Comparison of ENCODE assay signal across 8 cellular contexts in the genomic region with DNA sequence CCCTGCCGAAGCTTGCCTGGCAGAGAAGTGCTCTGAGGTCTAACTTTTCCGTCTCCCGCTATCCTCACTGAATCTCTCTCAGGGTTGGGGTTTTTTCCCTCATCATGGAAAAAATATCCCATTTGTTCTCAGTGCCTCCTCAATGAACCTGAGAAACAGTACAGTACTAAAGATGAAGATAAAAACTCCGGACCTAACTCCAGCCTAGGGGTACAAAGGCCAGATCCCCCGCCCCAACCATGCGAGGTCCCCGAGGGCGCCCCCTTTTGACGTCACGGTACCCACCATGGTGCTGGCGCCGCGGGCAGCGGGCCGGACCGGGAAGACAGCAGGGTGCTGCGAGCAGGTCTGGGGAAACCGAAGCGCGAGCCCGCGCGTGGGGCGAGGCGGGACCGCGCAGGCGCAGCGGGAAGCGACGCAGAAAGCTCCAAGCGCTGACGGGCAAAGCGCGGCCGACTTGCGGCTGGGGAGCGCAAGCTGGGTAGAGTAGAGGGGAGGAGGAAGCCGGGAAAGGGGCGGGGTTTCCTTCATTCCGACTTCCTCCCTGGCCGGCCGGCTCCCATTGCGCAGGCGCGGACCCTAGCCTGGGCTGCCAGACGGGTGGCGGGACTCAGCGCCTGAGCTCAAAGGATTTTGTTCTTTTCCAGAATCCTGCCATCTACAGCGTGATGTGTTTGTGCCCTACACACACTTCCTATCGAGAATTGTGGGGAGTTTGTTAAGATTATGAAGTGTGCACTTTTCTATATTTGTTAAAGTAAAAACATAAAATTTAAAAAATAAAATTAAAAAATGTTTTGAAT. TPM values are rescaled to one million over a fixed set of nuclear protein-coding genes. Genes with fewer than 3 reads are reported as not detected.
A peak's percentile ranks its signal among the peaks of the same experiment; 100 is the strongest.
DNase-seq lines count a peak whose midpoint lies in the region; ATAC-seq, FAIRE-seq and TF ChIP-seq lines count a peak whose summit lies in the region.

LSM2 (minus strand) TSS at position 497 of the 803 bp plus-strand sequence; CDS start at position 288, 209 bp downstream.

- peak; percentile 98 for DNase-seq in NCI-H2171 treated with DMSO at 0.1 percent for 48 hours (lab: John Stamatoyannopoulos, UW)
- DNase-seq in breast epithelium (ENCODE audit: low spot score in 2 of 2) = peak; percentile 96 to 97
- DNase-seq in iPS-NIHi11 (ENCODE audit: low spot score) = peak; percentile 99
- peak; percentile 99 for DNase-seq in small intestine

- H3K79me2 ChIP-seq in ACC112 (ENCODE audit: control insufficient read depth, insufficient read depth, low read length, unreplicated experiment) = peaks cover 20% of the 10 kb centered on the region

- TF ChIP-seq POLR2A in breast epithelium (IDR thresholded peaks at IDR 0.05) = peak; percentile 45

- 0% methylated on average over 48 to 51 of the region's 51 CpGs for WGBS in small intestine, 3 donors

- peak within 1 kb of the TSS; percentile 89 for H3K4me3 ChIP-seq in ACC112 (ENCODE audit: low read depth, low read length)
- peak within 1 kb of the TSS; percentile 60 to 92 (median 71) for H3K4me3 ChIP-seq in breast epithelium
- peak within 1 kb of the TSS; percentile 80 to 84 for H3K4me3 ChIP-seq in small intestine (ENCODE audit: low read depth in 1 of 2, low read length in 2 of 2)

- H3K27me3 ChIP-seq in ACC112 (ENCODE audit: insufficient read depth, low read length) = no peaks in the 10 kb centered on the region
- H3K27me3 ChIP-seq in breast epithelium = no peaks in the 10 kb centered on the region
- H3K27me3 ChIP-seq in small intestine (ENCODE audit: control insufficient read depth in 2 of 2, insufficient read depth in 2 of 2, low read length in 2 of 2) = no peaks in the 10 kb centered on the region

- H3K36me3 ChIP-seq in ACC112 (ENCODE audit: insufficient read depth, low read length) (no peaks in the 10 kb centered on the region), breast epithelium (no peaks in the 10 kb centered on the region), small intestine (ENCODE audit: control insufficient read depth in 2 of 2, insufficient read depth in 2 of 2, low read length in 2 of 2) (peaks cover 0 to 1% of the 10 kb centered on the region in 2 donors)

- peak within 1 kb of the TSS; percentile 89 for H2AFZ ChIP-seq in ACC112 (ENCODE audit: low read length, unreplicated experiment)

- intact Hi-C loops in breast epithelium (cut with DNase I; ENCODE audit: low total_unique reads) = no loop called here

- ATAC-seq in GM18867 (IDR thresholded peaks at IDR 0.05; ENCODE audit: unreplicated experiment) (peak; percentile 86), HG03103 (IDR thresholded peaks at IDR 0.05; ENCODE audit: low read depth, unreplicated experiment) (peak; percentile 83)

- peak; percentile 19; the same call in 1 of the 2 replicates for TF ChIP-seq CTCF in VCaP (conservative IDR thresholded peaks at IDR 0.05)
- peak in 2 of 3 donors; percentile 7 to 23 for TF ChIP-seq CTCF in breast epithelium (IDR thresholded peaks at IDR 0.05)

- H3K27ac ChIP-seq in ACC112 (ENCODE audit: low read depth, low read length) (peak within 1 kb of the TSS; percentile 71), VCaP (peak within 1 kb of the TSS; percentile 83), breast epithelium (peak within 1 kb of the TSS; percentile 95 to 98), small intestine (ENCODE audit: low read depth in 1 of 2, low read length in 1 of 2) (peak within 1 kb of the TSS; percentile 93 to 96)

- H3K9me3 ChIP-seq in breast epithelium (no peaks in the 10 kb centered on the region), small intestine (ENCODE audit: control insufficient read depth, low read depth) (no peaks in the 10 kb centered on the region)

- H3K4me1 ChIP-seq in ACC112 (ENCODE audit: control insufficient read depth, insufficient read depth, low read length, unreplicated experiment) (peaks cover 9% of the 10 kb centered on the region), breast epithelium (peaks cover 0 to 10% of the 10 kb centered on the region in 2 donors), small intestine (ENCODE audit: control insufficient read depth in 2 of 2, insufficient read depth in 1 of 2, low read depth in 1 of 2, low read length in 1 of 2) (no peaks in the 10 kb centered on the region)

- FAIRE-seq in small intestine (lab: Jason Lieb, UNC) = no peak

RNA-seq across cellular contexts. Expression of gene LSM2, which starts in this region (rescaled TPM):
- total RNA-seq in breast epithelium = 10 to 100 TPM; 28.7 to 39.7 (median 32.6) TPM
- 10 to 100 TPM; 27.3 to 90.2 (median 29.7) TPM for polyA plus RNA-seq in small intestine

Comparison
In these comparisons a context has a peak if more than half of its experiments do, and no peak if none do; other contexts are left out.
1. Peak in every context shown above with its lines: DNase-seq, ATAC-seq, H3K4me3 ChIP-seq and H3K27ac ChIP-seq.